Comparison of ENCODE assay signal across 7 cellular contexts in the genomic region with DNA sequence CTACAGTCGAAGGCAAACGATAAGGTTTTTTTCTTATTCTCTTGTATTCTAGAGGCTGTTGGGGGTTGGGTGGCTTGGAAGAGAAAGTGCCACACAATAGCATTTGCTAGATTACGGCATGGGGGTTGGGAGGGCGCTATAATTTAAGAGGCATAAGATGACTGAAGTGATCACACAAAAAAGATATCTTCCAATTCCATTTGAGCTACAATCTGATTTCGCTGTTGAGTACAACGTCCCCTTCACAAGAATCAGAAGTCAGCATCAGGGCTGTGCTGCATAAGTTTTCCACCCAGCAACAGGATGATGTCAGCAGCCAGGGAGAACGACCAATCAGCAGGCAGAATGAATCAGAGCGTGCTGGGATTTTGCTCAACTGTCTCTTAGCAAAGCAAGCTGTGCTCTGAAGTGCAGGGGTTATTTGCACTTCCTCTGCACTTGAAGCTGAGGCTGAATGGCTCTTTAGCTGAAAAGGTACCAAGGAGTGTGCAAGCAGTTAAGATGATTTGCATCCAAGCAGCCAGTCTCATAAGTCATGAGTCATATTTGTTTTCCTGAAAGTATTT. TPM values are rescaled to one million over a fixed set of nuclear protein-coding genes. Genes with fewer than 3 reads are reported as not detected.
DNase-seq lines count a peak whose midpoint lies in the region; ATAC-seq, FAIRE-seq and TF ChIP-seq lines count a peak whose summit lies in the region.

No MANE protein-coding gene starts in this region.

- H3K4me2 ChIP-seq in keratinocyte (ENCODE audit: control insufficient read depth, extremely low read depth, insufficient read depth, low read depth, low read length): peak overlapping the region; percentile 65

- H3K9ac ChIP-seq in keratinocyte (ENCODE audit: control insufficient read depth, extremely low read depth, insufficient read depth, low read length): peak overlapping the region; percentile 30

- H3K36me3 ChIP-seq in keratinocyte (ENCODE audit: control insufficient read depth in 2 of 2, extremely low read depth in 1 of 2, insufficient read depth in 2 of 2, low read length in 2 of 2): no peaks in the 10 kb centered on the region

- no peak overlapping the region for H3K4me3 ChIP-seq in keratinocyte (ENCODE audit: control insufficient read depth in 2 of 3, extremely low read depth in 1 of 3, insufficient read depth in 2 of 3, low read depth in 1 of 3, low read length in 3 of 3)

- no peaks in the 10 kb centered on the region for H3K36me3 Mint-ChIP-seq in central memory CD8-positive, alpha-beta T cell (ENCODE audit: insufficient read depth)

- H3K79me2 ChIP-seq in keratinocyte (ENCODE audit: control insufficient read depth, insufficient read depth, low read length): no peaks in the 10 kb centered on the region

- ATAC-seq in GM18858 (IDR thresholded peaks at IDR 0.05; ENCODE audit: unreplicated experiment): peak; percentile 98
- ATAC-seq in HG03060 (IDR thresholded peaks at IDR 0.05; ENCODE audit: low read depth, unreplicated experiment): peak; percentile 97
- ATAC-seq in central memory CD8-positive, alpha-beta T cell (replicated peaks; ENCODE audit: extremely low read depth, poor library complexity, severe bottlenecking): peak; percentile 100

- H3K27me3 Mint-ChIP-seq in central memory CD8-positive, alpha-beta T cell: peaks cover under 1% of the 10 kb centered on the region

- no peaks in the 10 kb centered on the region for H3K27me3 ChIP-seq in keratinocyte (ENCODE audit: control insufficient read depth, extremely low read depth, insufficient read depth, low read length)

- H3K9me3 Mint-ChIP-seq in central memory CD8-positive, alpha-beta T cell: no peaks in the 10 kb centered on the region

- no peak overlapping the region for H3K27ac Mint-ChIP-seq in central memory CD8-positive, alpha-beta T cell (ENCODE audit: low read depth)

- H3K4me3 Mint-ChIP-seq in central memory CD8-positive, alpha-beta T cell: peak overlapping the region; percentile 72

- H4K20me1 ChIP-seq in keratinocyte (ENCODE audit: control insufficient read depth, extremely low read depth, insufficient read depth, low read length): no peaks in the 10 kb centered on the region

- H3K9me3 ChIP-seq in keratinocyte (ENCODE audit: control insufficient read depth, low read depth, low read length): no peaks in the 10 kb centered on the region

- peaks cover 20% of the 10 kb centered on the region for H3K4me1 ChIP-seq in keratinocyte (ENCODE audit: control insufficient read depth, extremely low read depth, insufficient read depth, low read length)

- no peak overlapping the region for H3K27ac ChIP-seq in keratinocyte (ENCODE audit: control insufficient read depth, insufficient read depth, low read length)

- H3K4me1 Mint-ChIP-seq in central memory CD8-positive, alpha-beta T cell: peaks cover 22% of the 10 kb centered on the region

- no peaks in the 10 kb centered on the region for H3K9me1 ChIP-seq in keratinocyte (ENCODE audit: control insufficient read depth, extremely low read depth, insufficient read depth, low read length)

- peak; percentile 92 for FAIRE-seq in keratinocyte (lab: Jason Lieb, UNC)

- dilution Hi-C loops in keratinocyte (cut with MboI; ENCODE audit: extremely low pct_ligation_motif_present, low sequenced_read_pairs): no loop called here

- no peak for TF ChIP-seq CTCF in keratinocyte (optimal IDR thresholded peaks at IDR 0.05 in 1 of 3, IDR thresholded peaks at IDR 0.05 in 1 of 3, conservative IDR thresholded peaks at IDR 0.05 in 1 of 3; ENCODE audit: extremely low read depth in 1 of 3, insufficient read depth in 2 of 3, low read length in 3 of 3)

- H2AFZ ChIP-seq in keratinocyte (ENCODE audit: control insufficient read depth, low read length): peak overlapping the region; percentile 72

- DNase-seq in NCI-H2171 treated with DMSO at 0.1 percent for 48 hours (lab: John Stamatoyannopoulos, UW) (peak; percentile 93), keratinocyte (ENCODE audit: low read depth, low spot score) (peak; percentile 35)
- peak; percentile 12 to 58 (median 36) for DNase-seq in activated CD4-positive, CD25-positive, alpha-beta regulatory T cell (lab: John Stamatoyannopoulos, UW)
- peak; percentile 50 to 71 for DNase-seq in central memory CD8-positive, alpha-beta T cell (ENCODE audit: low spot score in 2 of 2)
- peak; percentile 53 for DNase-seq in stimulated activated CD4-positive, alpha-beta T cell treated with anti-CD3 and anti-CD28 coated beads, Interleukin-12 subunit alpha, Interleukin-12 subunit beta, amount 100 ng/mL, for 4 hours

RNA-seq across cellular contexts. Expression of gene SESN3, which starts 23.2 kb away (rescaled TPM):
- 13.5 to 35.2 TPM (median 34.6 TPM) in 3 replicates for polyA plus RNA-seq in keratinocyte
- 4.9 TPM for polyA plus RNA-seq in keratinocyte (2011; ENCODE audit: low read depth)
- 18.1 and 31.5 TPM in 2 replicates for polyA plus RNA-seq in keratinocyte (2011; cell fraction: cytosol; rRNA removed)
- polyA plus RNA-seq in keratinocyte (2011; cell fraction: nucleus; rRNA removed): 32.7 and 40.7 TPM in 2 replicates
- polyA plus RNA-seq in keratinocyte (2012; ENCODE audit: low replicate concordance): 9.9 and 11.9 TPM in 2 replicates
- polyA minus RNA-seq in keratinocyte: 23.4 to 109 TPM (median 92.2 TPM) in 3 replicates
- polyA minus RNA-seq in keratinocyte (2011; cell fraction: cytosol; rRNA and poly(A)+ RNA removed): 52.8 TPM
- polyA minus RNA-seq in keratinocyte (2011; cell fraction: nucleus; rRNA and poly(A)+ RNA removed): 55.6 and 124 TPM in 2 replicates

Comparison
In these comparisons a context has a peak if more than half of its experiments do, and no peak if none do; other contexts are left out.
1. DNase-seq: peak in every context shown above with its lines; median percentile 93 in NCI-H2171 treated with DMSO at 0.1 percent for 48 hours; 60 in central memory CD8-positive, alpha-beta T cell; 53 in stimulated activated CD4-positive, alpha-beta T cell treated with anti-CD3 and anti-CD28 coated beads, Interleukin-12 subunit alpha, Interleukin-12 subunit beta, amount 100 ng/mL, for 4 hours; 36 in activated CD4-positive, CD25-positive, alpha-beta regulatory T cell; 35 in keratinocyte.